1 cellular context compared by ENCODE assay signal in the genomic region with DNA sequence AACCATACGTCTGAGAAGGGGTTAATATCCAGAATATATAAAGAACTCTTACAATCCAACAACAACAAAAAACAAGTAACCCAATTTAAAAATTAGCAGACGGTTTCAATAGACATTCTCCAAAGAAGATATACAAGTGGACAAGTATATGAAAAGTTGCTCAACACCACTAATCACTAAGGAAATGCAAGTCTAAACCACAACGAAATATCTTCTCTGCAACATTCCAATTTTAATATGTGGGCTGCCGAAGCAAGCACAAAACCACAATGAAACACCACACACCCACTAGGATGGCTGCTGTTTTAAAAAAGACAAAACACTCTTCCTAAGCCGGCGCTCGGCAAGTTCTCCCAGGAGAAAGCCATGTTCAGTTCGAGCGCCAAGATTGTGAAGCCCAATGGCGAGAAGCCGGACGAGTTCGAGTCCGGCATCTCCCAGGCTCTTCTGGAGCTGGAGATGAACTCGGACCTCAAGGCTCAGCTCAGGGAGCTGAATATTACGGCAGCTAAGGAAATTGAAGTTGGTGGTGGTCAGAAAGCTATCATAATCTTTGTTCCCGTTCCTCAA.
TF ChIP-seq lines count a peak whose summit lies in the region.

No MANE protein-coding gene starts in this region.

TF ChIP-seq in K562, 482 proteins besides CTCF, POLR2A, EP300 and RAD21:
- TF ChIP-seq THRAP3 (IDR thresholded peaks at IDR 0.05; ENCODE audit: borderline replicate concordance) (no peak), ZFP36 (IDR thresholded peaks at IDR 0.05; ENCODE audit: low read depth, low read length, partially characterized antibody) (peak; percentile 60), CBX8 (IDR thresholded peaks at IDR 0.05; ENCODE audit: borderline replicate concordance, extremely low read depth, low read depth, low read length, poor library complexity, severe bottlenecking) (peak; percentile 93), CBX2 (IDR thresholded peaks at IDR 0.05; ENCODE audit: insufficient read depth, low read length, poor library complexity, severe bottlenecking) (peak; percentile 86), CEBPG (CRISPR knock-in tag; IDR thresholded peaks at IDR 0.05) (no peak), CEBPG (tag; conservative IDR thresholded peaks at IDR 0.05 in 1 of 2, IDR thresholded peaks at IDR 0.05 in 1 of 2) (peak; percentile 35 to 67; a peak in 3 of 4 replicates), RNF2 (IDR thresholded peaks at IDR 0.05) (peak; percentile 23; the same call in 1 of the 2 replicates), NFIX (CRISPR knock-in tag; IDR thresholded peaks at IDR 0.05; ENCODE audit: low read depth) (no peak), BMI1 (IDR thresholded peaks at IDR 0.05; ENCODE audit: low read length) (peak; percentile 78)
